Comparison of ENCODE assay signal across 1 cellular context in genomic region chr2:208096080-208096479, GRCh38.
TF ChIP-seq lines count a peak whose summit lies in the region.

No MANE protein-coding gene starts in this region.

TF ChIP-seq in HepG2, 621 proteins besides CTCF, POLR2A, EP300 and RAD21 (continued from another document):
- TF ChIP-seq ZBTB8A (CRISPR knock-in tag; IDR thresholded peaks at IDR 0.05; ENCODE audit: borderline replicate concordance, low read depth) (no peak), ZNF589 (CRISPR knock-in tag; conservative IDR thresholded peaks at IDR 0.05) (no peak), KAT8 (CRISPR knock-in tag; IDR thresholded peaks at IDR 0.05) (no peak), PPARG (CRISPR knock-in tag; conservative IDR thresholded peaks at IDR 0.05) (no peak), ZSCAN29 (CRISPR knock-in tag; conservative IDR thresholded peaks at IDR 0.05) (no peak), ZFP90 (CRISPR knock-in tag; IDR thresholded peaks at IDR 0.05; ENCODE audit: borderline replicate concordance) (no peak), ZNF138 (CRISPR knock-in tag; IDR thresholded peaks at IDR 0.05; ENCODE audit: low read depth) (no peak), ZNF337 (CRISPR knock-in tag; IDR thresholded peaks at IDR 0.05; ENCODE audit: borderline replicate concordance, low read depth) (no peak), ZNF704 (CRISPR knock-in tag; IDR thresholded peaks at IDR 0.05; ENCODE audit: borderline replicate concordance) (no peak)
